Comparison of ENCODE assay signal across 8 cellular contexts in the genomic region with DNA sequence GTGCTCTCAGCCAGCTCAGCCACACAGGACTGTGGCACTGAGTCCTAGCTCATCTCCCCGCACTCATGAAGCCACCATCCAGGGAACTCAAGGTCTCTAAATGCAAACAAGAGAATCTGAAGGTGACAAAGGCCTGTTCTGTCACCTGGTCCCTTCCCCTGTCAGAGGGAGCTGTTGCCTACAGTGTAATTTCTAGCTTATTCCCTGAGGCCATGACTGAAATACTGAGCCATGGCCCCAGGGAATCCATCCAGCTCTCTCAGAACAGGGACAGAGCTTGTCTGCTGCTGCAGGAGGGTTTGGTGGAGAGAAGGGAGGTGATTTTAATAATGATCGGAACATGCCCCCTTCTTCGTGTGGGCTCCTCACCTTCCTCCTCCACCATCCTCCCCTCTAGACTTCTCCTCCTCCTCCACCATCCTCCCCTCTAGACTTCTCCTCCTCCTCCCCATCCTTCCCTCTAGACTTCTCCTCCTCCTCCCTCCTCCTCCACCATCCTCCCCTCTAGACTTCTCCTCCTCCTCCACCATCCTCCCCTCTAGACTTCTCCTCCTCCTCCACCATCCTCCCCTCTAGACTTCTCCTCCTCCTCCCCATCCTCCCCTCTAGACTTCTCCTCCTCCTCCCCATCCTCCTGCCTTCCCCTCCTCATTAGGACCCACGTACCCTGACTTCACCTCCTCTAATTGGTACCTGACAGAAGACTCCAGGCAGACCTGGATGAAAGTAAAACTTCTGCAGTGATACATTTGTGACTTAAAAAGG.
DNase-seq lines count a peak whose midpoint lies in the region; ATAC-seq and TF ChIP-seq lines count a peak whose summit lies in the region.

No MANE protein-coding gene starts in this region.

- no peak overlapping the region for H3K4me3 ChIP-seq in heart right ventricle

- peaks cover 3% of the 10 kb centered on the region for H3K9me3 Mint-ChIP-seq in activated T-cell treated with anti-CD3 and anti-CD28 coated beads, Interleukin-2, amount 50 U/mL, for 24 hours

- peaks cover 13% of the 10 kb centered on the region for H3K27me3 Mint-ChIP-seq in activated T-cell treated with anti-CD3 and anti-CD28 coated beads, Interleukin-2, amount 50 U/mL, for 24 hours

- no peak overlapping the region for H3K4me3 Mint-ChIP-seq in activated T-cell treated with anti-CD3 and anti-CD28 coated beads, Interleukin-2, amount 50 U/mL, for 24 hours

- intact Hi-C loops in heart right ventricle (cut with DNase I): no loop called here

- H3K27ac ChIP-seq in heart right ventricle: no peak overlapping the region

- peaks cover 0 to 45% (median 19%) of the 10 kb centered on the region in 7 donors for H3K27me3 ChIP-seq in heart right ventricle

- no peak for TF ChIP-seq CTCF in heart right ventricle (IDR thresholded peaks at IDR 0.05)

- H3K36me3 Mint-ChIP-seq in activated T-cell treated with anti-CD3 and anti-CD28 coated beads, Interleukin-2, amount 50 U/mL, for 24 hours (ENCODE audit: low read depth): no peaks in the 10 kb centered on the region

- no peaks in the 10 kb centered on the region for H3K4me1 ChIP-seq in heart right ventricle

- ATAC-seq in heart right ventricle (peak in 5 of 8 donors; percentile 43 to 90 (median 74)), GM18511 (IDR thresholded peaks at IDR 0.05; ENCODE audit: unreplicated experiment) (no peak), GM19395 (IDR thresholded peaks at IDR 0.05; ENCODE audit: unreplicated experiment) (no peak)

- 81 to 84% methylated on average over 4 of the region's 4 CpGs for WGBS in heart right ventricle, 2 donors

- DNase-seq in activated T-cell treated with anti-CD3 and anti-CD28 coated beads for 24 hours (ENCODE audit: low read depth): peak; percentile 31
- DNase-seq in activated T-cell treated with anti-CD3 and anti-CD28 coated beads, Interleukin-2, amount 50 U/mL, for 24 hours: no peak
- DNase-seq in SW480 (ENCODE audit: low spot score): peak; percentile 35
- DNase-seq in heart right ventricle: peak in 1 of 2 donors; percentile 73
- peak; percentile 29 for DNase-seq in stimulated activated CD8-positive, alpha-beta memory T cell treated with anti-CD3 and anti-CD28 coated beads, Interleukin-4, amount 100 ng/mL, for 48 hours
- no peak for DNase-seq in iPS-NIHi11 (ENCODE audit: low spot score)

- H3K4me1 Mint-ChIP-seq in activated T-cell treated with anti-CD3 and anti-CD28 coated beads, Interleukin-2, amount 50 U/mL, for 24 hours (ENCODE audit: low read depth): no peaks in the 10 kb centered on the region

- no peak overlapping the region for H3K27ac Mint-ChIP-seq in activated T-cell treated with anti-CD3 and anti-CD28 coated beads, Interleukin-2, amount 50 U/mL, for 24 hours

- no peaks in the 10 kb centered on the region for H3K36me3 ChIP-seq in heart right ventricle

- no peaks in the 10 kb centered on the region for H3K9me3 ChIP-seq in heart right ventricle

Comparison
In these comparisons a context has a peak if more than half of its experiments do, and no peak if none do; other contexts are left out.
1. DNase-seq: peak in activated T-cell treated with anti-CD3 and anti-CD28 coated beads for 24 hours (single experiment), SW480 (single experiment) and stimulated activated CD8-positive, alpha-beta memory T cell treated with anti-CD3 and anti-CD28 coated beads, Interleukin-4, amount 100 ng/mL, for 48 hours (single experiment); none in activated T-cell treated with anti-CD3 and anti-CD28 coated beads, Interleukin-2, amount 50 U/mL, for 24 hours (single experiment) and iPS-NIHi11 (single experiment).
2. ATAC-seq: peak in heart right ventricle (5 of 8); none in GM18511 (single experiment) and GM19395 (single experiment).